1 cellular context compared by ENCODE assay signal in genomic region chr15:63497642-63498100, GRCh38.
TF ChIP-seq lines count a peak whose summit lies in the region.

No MANE protein-coding gene starts in this region.

TF ChIP-seq in WTC11, 78 proteins besides CTCF, POLR2A, EP300 and RAD21 (continued from another document):
- no peak for TF ChIP-seq E2F4 (CRISPR knock-in tag; IDR thresholded peaks at IDR 0.05; ENCODE audit: borderline replicate concordance, low read depth)
